In genomic region chr12:7019043-7019569, GRCh38 we compare ENCODE assay signal across 7 cellular contexts. TPM values are rescaled to one million over a fixed set of nuclear protein-coding genes. Genes with fewer than 3 reads are reported as not detected.
DNase-seq lines count a peak whose midpoint lies in the region; ATAC-seq and TF ChIP-seq lines count a peak whose summit lies in the region.

No MANE protein-coding gene starts in this region.

- no peaks in the 10 kb centered on the region for H4K20me1 ChIP-seq in PC-9 (ENCODE audit: insufficient read depth)

- no peaks in the 10 kb centered on the region; the same call in 1 of the 2 replicates for H3K9me2 ChIP-seq in PC-9 (ENCODE audit: insufficient read depth)

- in situ Hi-C loops in HAP-1 (cut with MboI; ENCODE audit: low sequenced_read_pairs), result no loop called here

- peak overlapping the region; percentile 89 for H2AFZ ChIP-seq in PC-9

- peaks cover 18% of the 10 kb centered on the region for H3K4me1 ChIP-seq in HAP-1
- H3K4me1 ChIP-seq in PC-9 (replicated peaks; ENCODE audit: insufficient read depth), result peaks cover 37% of the 10 kb centered on the region
- H3K4me1 ChIP-seq in esophagus squamous epithelium, result peaks cover 18 to 38% (median 21%) of the 10 kb centered on the region in 3 donors

- H3K36me3 ChIP-seq in HAP-1 (replicated peaks) (no peaks in the 10 kb centered on the region), PC-9 (ENCODE audit: low read depth) (no peaks in the 10 kb centered on the region), esophagus squamous epithelium (peaks cover 0 to 6% (median 0%) of the 10 kb centered on the region in 3 donors)

- peaks cover 34% of the 10 kb centered on the region for H3K79me2 ChIP-seq in PC-9 (ENCODE audit: low read depth)

- no peak for TF ChIP-seq POLR2A in esophagus squamous epithelium (IDR thresholded peaks at IDR 0.05)

- WGBS in esophagus squamous epithelium, 2 donors, result 2 to 6% methylated on average over 6 of the region's 6 CpGs

- peak overlapping the region; percentile 90 for H3K4me3 ChIP-seq in HAP-1
- peak overlapping the region; percentile 79 for H3K4me3 ChIP-seq in PC-9
- H3K4me3 ChIP-seq in esophagus squamous epithelium, result peak overlapping the region; percentile 58 to 98 (median 73)
- H3K4me3 ChIP-seq in skeletal muscle cell (ENCODE audit: low read depth, low read length), result peak overlapping the region; percentile 84

- H3K4me2 ChIP-seq in PC-9, result peak overlapping the region; percentile 85

- CTCF ChIA-PET in PC-9 (lab: Charles Lee), result interaction anchor here (1.0 to 1.1 kb wide), 2 partner anchors 58 to 168 kb away, joined by 4 read pairs; partner anchors contain the start of gene CDCA3

- POLR2A ChIA-PET in PC-9 (lab: Charles Lee; ENCODE audit: unreplicated experiment), result interaction anchor here (0.5 to 1.3 kb wide), 7 partner anchors 50 to 168 kb away, joined by 3 to 8 read pairs (median 4); partner anchors contain the start of gene USP5

- H3F3A ChIP-seq in PC-9 (ENCODE audit: insufficient read depth, low read depth), result peaks cover 7% of the 10 kb centered on the region

- TSS peak; percentile 72 for BruUV-seq in PC-9 (replicated peaks; lab: Mats Ljungman, UMichigan)

- TF ChIP-seq CTCF in PC-9 (conservative IDR thresholded peaks at IDR 0.05) (no peak; the same call in none of the 2 replicates), esophagus squamous epithelium (IDR thresholded peaks at IDR 0.05) (no peak)

- intact Hi-C loops in PC-9 (cut with micrococcal nuclease; ENCODE audit: unreplicated experiment) (loop anchor here (2.0 kb wide), 2 partner anchors 150 to 170 kb away; partner anchors contain the start of gene PEX5), esophagus squamous epithelium (cut with DNase I) (no loop called here)

- H3K27me3 ChIP-seq in HAP-1 (ENCODE audit: low read depth) (no peaks in the 10 kb centered on the region), PC-9 (ENCODE audit: insufficient read depth, low read depth) (no peaks in the 10 kb centered on the region), esophagus squamous epithelium (no peaks in the 10 kb centered on the region)

- ATAC-seq in GM21825 (IDR thresholded peaks at IDR 0.05; ENCODE audit: unreplicated experiment), result no peak

- H3K9me3 ChIP-seq in HAP-1, result no peaks in the 10 kb centered on the region
- H3K9me3 ChIP-seq in PC-9 (ENCODE audit: insufficient read depth, low read depth), result no peaks in the 10 kb centered on the region
- no peaks in the 10 kb centered on the region for H3K9me3 ChIP-seq in esophagus squamous epithelium

- H3K27ac ChIP-seq in PC-9 (peak overlapping the region; percentile 74), esophagus squamous epithelium (peak overlapping the region; percentile 89 to 96 (median 90))

- DNase-seq in HAP-1 (ENCODE audit: low spot score in 2 of 2) (peak; percentile 15 to 37), PC-9 (no peak), esophagus squamous epithelium (lab: John Stamatoyannopoulos, UW) (no peak), skeletal muscle cell (ENCODE audit: low read depth) (no peak), NOMO-1 treated with DMSO at 0.1 percent for 48 hours (lab: John Stamatoyannopoulos, UW; ENCODE audit: unreplicated experiment) (no peak)
- DNase-seq in stimulated activated naive CD4-positive, alpha-beta T cell treated with Interleukin-2 at 50 U/mL for 16 hours (lab: John Stamatoyannopoulos, UW), result no peak

RNA-seq across cellular contexts. Expression of gene LPCAT3, which starts 0.8 kb away (rescaled TPM):
- total RNA-seq in PC-9 (2021) (53.8 and 102 TPM in 2 replicates), esophagus squamous epithelium (10 to 100 TPM; 27.5 to 46.3 (median 32.7) TPM)

RNA-seq across cellular contexts. Expression of gene C1S, which starts 41.4 kb away (rescaled TPM):
- total RNA-seq in PC-9 (2021) (32.4 and 32.9 TPM in 2 replicates), esophagus squamous epithelium (100 to 1,000 TPM in 2 of 4 donors, 10 to 100 TPM in 2; 25.2 to 375 (median 110) TPM)

RNA-seq across cellular contexts. Expression of gene EMG1, which starts 48.4 kb away (rescaled TPM):
- total RNA-seq in PC-9 (2021) (84.5 and 96.5 TPM in 2 replicates), esophagus squamous epithelium (10 to 100 TPM; 16.1 to 39.5 (median 36.2) TPM)

RNA-seq across cellular contexts. Expression of gene PHB2, which starts 48.6 kb away (rescaled TPM):
- total RNA-seq in PC-9 (2021) (384 and 386 TPM in 2 replicates), esophagus squamous epithelium (100 to 1,000 TPM; 127 to 259 (median 241) TPM)

Comparison
In these comparisons a context has a peak if more than half of its experiments do, and no peak if none do; other contexts are left out.
1. DNase-seq: peak in HAP-1 (2 of 2); none in PC-9 (0 of 2), esophagus squamous epithelium (single experiment), skeletal muscle cell (single experiment), NOMO-1 treated with DMSO at 0.1 percent for 48 hours (single experiment) and stimulated activated naive CD4-positive, alpha-beta T cell treated with Interleukin-2 at 50 U/mL for 16 hours (single experiment).
2. Peak in every context shown above with its lines, with median percentiles within 50 percentile points of each other: H3K4me3 ChIP-seq.